Comparison of ENCODE assay signal across 8 cellular contexts in the genomic region with DNA sequence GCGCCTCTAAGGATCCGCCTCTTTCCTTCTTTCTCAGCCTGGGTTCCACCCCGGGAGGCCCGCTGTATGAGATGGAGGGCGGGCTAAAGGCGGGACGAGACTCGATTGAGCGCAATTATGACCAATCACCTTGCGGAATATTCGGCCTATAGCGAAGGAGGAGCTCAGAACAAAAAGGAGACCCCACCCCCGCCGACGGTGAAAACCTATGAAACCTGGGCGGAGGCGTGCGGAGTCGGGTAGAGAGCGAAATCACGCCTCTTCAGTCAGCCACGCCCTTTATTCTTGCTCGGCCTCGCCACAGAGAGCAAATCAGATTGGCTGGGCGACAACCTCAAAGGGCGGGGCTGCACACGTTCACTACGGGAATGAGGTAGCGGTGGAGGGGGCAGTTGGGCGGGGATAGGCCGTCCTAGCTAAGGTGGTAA. TPM values are rescaled to one million over a fixed set of nuclear protein-coding genes. Genes with fewer than 3 reads are reported as not detected.
DNase-seq lines count a peak whose midpoint lies in the region; ATAC-seq, FAIRE-seq and TF ChIP-seq lines count a peak whose summit lies in the region.

No MANE protein-coding gene starts in this region.

- H3K79me2 ChIP-seq in mammary epithelial cell (ENCODE audit: insufficient read depth, low read length) = peaks cover 45% of the 10 kb centered on the region

- H3K4me3 ChIP-seq in mammary epithelial cell (replicated peaks in 1 of 3; ENCODE audit: insufficient read depth in 1 of 3, low read depth in 2 of 3, low read length in 3 of 3) = peak overlapping the region; percentile 63 to 68 (median 68)
- H3K4me3 ChIP-seq in iPS-20b (ENCODE audit: low read length) = peak overlapping the region; percentile 93
- peak overlapping the region; percentile 83 to 93 (median 90) for H3K4me3 ChIP-seq in skeletal muscle tissue (ENCODE audit: low read length in 3 of 3)

- no peaks in the 10 kb centered on the region for H3K9me3 ChIP-seq in mammary epithelial cell (replicated peaks; ENCODE audit: insufficient read depth, low read length)
- H3K9me3 ChIP-seq in iPS-20b (ENCODE audit: insufficient read depth, low read depth, low read length) = no peaks in the 10 kb centered on the region
- no peaks in the 10 kb centered on the region for H3K9me3 ChIP-seq in skeletal muscle tissue (ENCODE audit: control insufficient read depth in 3 of 3, low read length in 3 of 3)

- H3K9ac ChIP-seq in mammary epithelial cell (ENCODE audit: insufficient read depth, low read length) (peak overlapping the region; percentile 96), iPS-20b (ENCODE audit: low read depth, low read length) (peak overlapping the region; percentile 97), skeletal muscle tissue (ENCODE audit: low read depth in 1 of 3, low read length in 3 of 3) (peak overlapping the region; percentile 91 to 93 (median 93))

- peak overlapping the region; percentile 94 for H2AFZ ChIP-seq in mammary epithelial cell (ENCODE audit: low read depth, low read length)

- H3K4me1 ChIP-seq in mammary epithelial cell (ENCODE audit: insufficient read depth, low read length) = peaks cover 26% of the 10 kb centered on the region
- H3K4me1 ChIP-seq in iPS-20b (ENCODE audit: insufficient read depth, low read length) = no peaks in the 10 kb centered on the region; the same call in 1 of the 2 replicates
- peaks cover 11 to 33% (median 28%) of the 10 kb centered on the region in 3 donors for H3K4me1 ChIP-seq in skeletal muscle tissue (ENCODE audit: control insufficient read depth in 3 of 3, insufficient read depth in 3 of 3, low read length in 3 of 3)

- BruUV-seq in mammary epithelial cell (replicated peaks; lab: Mats Ljungman, UMichigan) = no TSS peak

- dilution Hi-C loops in mammary epithelial cell (cut with HindIII; ENCODE audit: low sequenced_read_pairs) = loop anchor here (5.0 kb wide), 1 partner anchor 164 kb away; no protein-coding TSS in a partner anchor

- peak overlapping the region; percentile 90 for H3K27ac ChIP-seq in VCaP
- H3K27ac ChIP-seq in mammary epithelial cell (ENCODE audit: insufficient read depth, low read depth, low read length) = peak overlapping the region; percentile 95
- peak overlapping the region; percentile 76 for H3K27ac ChIP-seq in iPS-20b (ENCODE audit: low read length)
- H3K27ac ChIP-seq in skeletal muscle tissue (ENCODE audit: low read depth, low read length) = peak overlapping the region; percentile 97

- CTCF ChIA-PET in mammary epithelial cell (lab: Charles Lee; ENCODE audit: low non-redundant PET) = interaction anchor here (0.7 kb wide), 1 partner anchor 324 kb away, joined by 6 read pairs; no protein-coding TSS in a partner anchor

- no peaks in the 10 kb centered on the region for H4K20me1 ChIP-seq in mammary epithelial cell (ENCODE audit: insufficient read depth, low read length)

- FAIRE-seq in A204.1 (lab: Jason Lieb, UNC) = peak; percentile 100

- in situ Hi-C loops in mammary epithelial cell (cut with MboI; ENCODE audit: low sequenced_read_pairs in 2 of 2) = loop anchor here in 1 of 2 donors (25.0 kb wide), 1 partner anchor 269 kb away; a partner anchor contains a TSS

- peak; percentile 84 for ATAC-seq in GM18858 (IDR thresholded peaks at IDR 0.05; ENCODE audit: unreplicated experiment)
- peak; percentile 88 for ATAC-seq in HG03097 (IDR thresholded peaks at IDR 0.05; ENCODE audit: low FRiP score, unreplicated experiment)

- peak overlapping the region; percentile 87 for H3K4me2 ChIP-seq in mammary epithelial cell (ENCODE audit: insufficient read depth, low read depth, low read length)

- H3K36me3 ChIP-seq in mammary epithelial cell (ENCODE audit: insufficient read depth, low read length) (peaks cover 24% of the 10 kb centered on the region), iPS-20b (ENCODE audit: insufficient read depth, low read depth, low read length) (peaks cover 48% of the 10 kb centered on the region), skeletal muscle tissue (ENCODE audit: control insufficient read depth in 3 of 3, insufficient read depth in 3 of 3, low read length in 3 of 3) (peaks cover 29 to 36% (median 30%) of the 10 kb centered on the region in 3 donors)

- no peaks in the 10 kb centered on the region for H3K27me3 ChIP-seq in mammary epithelial cell (ENCODE audit: insufficient read depth, low read length)
- no peaks in the 10 kb centered on the region for H3K27me3 ChIP-seq in iPS-20b (ENCODE audit: insufficient read depth, low read length)
- no peaks in the 10 kb centered on the region for H3K27me3 ChIP-seq in skeletal muscle tissue (ENCODE audit: control insufficient read depth in 3 of 3, insufficient read depth in 3 of 3, low read length in 3 of 3)

- WGBS in mammary epithelial cell (ENCODE audit: low coverage, missing lambda C conversion rate) = 4% methylated on average over 16 of the region's 31 CpGs

- DNase-seq in NCI-H2171 (lab: John Stamatoyannopoulos, UW) (peak; percentile 88), mammary epithelial cell (peak; percentile 100)

- intact Hi-C loops in mammary epithelial cell (cut with micrococcal nuclease) = loop anchor here (1.0 to 5.0 kb wide), 5 partner anchors 15 to 166 kb away; a partner anchor contains a TSS

- TF ChIP-seq CTCF in VCaP (conservative IDR thresholded peaks at IDR 0.05) (no peak), mammary epithelial cell (conservative IDR thresholded peaks at IDR 0.05 in 1 of 2, IDR thresholded peaks at IDR 0.05 in 1 of 2; ENCODE audit: extremely low read depth in 1 of 2, insufficient read depth in 1 of 2, low read depth in 1 of 2, low read length in 2 of 2) (no peak)

RNA-seq across cellular contexts. Expression of a gene that starts 0.6 kb away (rescaled TPM):
- total RNA-seq in mammary epithelial cell = 100 to 1,000 TPM; 110 to 163 TPM
- 176 TPM for polyA plus RNA-seq in mammary epithelial cell
- polyA minus RNA-seq in mammary epithelial cell = 203 TPM
- 38.6 TPM for total RNA-seq in skeletal muscle tissue

RNA-seq across cellular contexts. Expression of a gene that starts 14.9 kb away (rescaled TPM):
- total RNA-seq in mammary epithelial cell (10 to 100 TPM; 23.7 to 27.3 TPM), skeletal muscle tissue (61.1 TPM)
- 14.2 TPM for polyA plus RNA-seq in mammary epithelial cell
- polyA minus RNA-seq in mammary epithelial cell = 71.7 TPM

RNA-seq across cellular contexts. Expression of a gene that starts 24.2 kb away (rescaled TPM):
- total RNA-seq in mammary epithelial cell (100 to 1,000 TPM; 231 to 360 TPM), skeletal muscle tissue (57.4 TPM)
- 359 TPM for polyA plus RNA-seq in mammary epithelial cell
- polyA minus RNA-seq in mammary epithelial cell = 578 TPM

Comparison
In these comparisons a context has a peak if more than half of its experiments do, and no peak if none do; other contexts are left out.
1. Peak in every context shown above with its lines: DNase-seq, ATAC-seq, H3K4me3 ChIP-seq and H3K27ac ChIP-seq.